24 cellular contexts compared by ENCODE assay signal in the genomic region with DNA sequence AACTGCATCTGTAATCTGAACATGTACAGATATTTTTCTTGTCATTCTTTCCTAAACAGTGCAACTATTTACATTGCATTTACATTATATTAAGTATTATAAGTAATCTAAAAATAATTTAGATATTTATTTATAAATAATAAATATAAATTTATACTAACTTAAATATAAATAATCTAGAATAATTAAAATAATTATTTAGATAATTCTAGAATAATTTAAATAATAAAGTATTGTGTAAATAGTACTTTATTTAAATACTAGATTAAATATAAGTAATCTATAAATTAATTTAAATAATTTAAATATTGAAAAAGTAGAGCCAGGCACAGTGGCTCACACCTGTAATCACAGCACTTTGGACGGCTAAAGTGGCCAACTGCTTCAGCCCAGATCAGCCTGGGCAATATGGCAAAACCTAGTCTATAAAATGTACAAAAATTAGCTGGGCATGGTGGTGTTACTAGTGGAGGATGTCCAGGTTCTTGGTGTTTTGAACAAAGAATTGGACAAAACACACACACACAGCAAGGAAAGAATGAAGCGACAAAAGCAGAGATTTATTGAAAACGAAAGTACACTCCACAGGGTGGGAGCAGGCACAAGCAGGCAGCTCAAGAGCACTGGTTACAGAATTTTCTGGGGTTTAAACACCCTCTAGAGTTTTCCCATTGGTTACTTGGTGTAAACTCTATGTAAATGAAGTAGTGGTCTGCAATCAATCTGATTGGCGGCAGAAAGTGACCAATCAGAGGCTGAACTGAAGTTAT.
"Had no signal": no experiment of that assay in that cellular context is flagged by ENCODE, and none has a peak within 500 bp of the region (broad histone marks: within the 10 kb centered on the region; RNA-seq: fewer than 3 reads in every experiment).

No MANE protein-coding gene starts in this region.

- H3K27ac ChIP-seq: ascending aorta, cardiac muscle cell, left lung, lower lobe of right lung, neural progenitor cell, right atrium auricular region, spleen, suprapubic skin, tibial artery, WERI-Rb-1 had no signal

- H3K36me3 ChIP-seq: ascending aorta, cardiac muscle cell, left lung, lower lobe of right lung, neural progenitor cell, right atrium auricular region, spleen, suprapubic skin, tibial artery, WERI-Rb-1 had no signal

- DNase-seq: activated CD4-positive, alpha-beta T cell treated with anti-CD3 and anti-CD28 coated beads, Interleukin-2, amount 50 U/mL, for 1 hour; activated CD4-positive, CD25-positive, alpha-beta regulatory T cell treated with anti-CD3 and anti-CD28 coated beads, Interleukin-2, amount 50 U/mL, for 72 hours; activated effector memory CD4-positive, alpha-beta T cell treated with Interleukin-2 at 50 U/mL for 16 hours; activated naive CD4-positive, alpha-beta T cell treated with Interleukin-2 at 50 U/mL for 16 hours; cortex of kidney; effector memory CD8-positive, alpha-beta T cell; foreskin fibroblast; left lung; lower lobe of right lung; mesenchymal stem cell; naive thymus-derived CD8-positive, alpha-beta T cell; occipital lobe; spleen; stimulated activated naive CD4-positive, alpha-beta T cell; tibial artery; WERI-Rb-1 had no signal

- H3K4me2 ChIP-seq: neural progenitor cell had no signal

- H2AFZ ChIP-seq: neural progenitor cell had no signal

- H3K27ac Mint-ChIP-seq: activated naive CD8-positive, alpha-beta T cell; brain; effector memory CD8-positive, alpha-beta T cell; naive thymus-derived CD8-positive, alpha-beta T cell; neural progenitor cell had no signal

- H3K4me3 ChIP-seq: ascending aorta, cardiac muscle cell, left lung, lower lobe of right lung, neural progenitor cell, right atrium auricular region, spleen, suprapubic skin, tibial artery had no signal

- ATAC-seq: effector memory CD8-positive, alpha-beta T cell; esophagus mucosa; left lung; lower lobe of right lung; naive thymus-derived CD8-positive, alpha-beta T cell had no signal

- H3K4me1 Mint-ChIP-seq: brain; naive thymus-derived CD8-positive, alpha-beta T cell; neural progenitor cell had no signal

- H3K9me3 ChIP-seq: ascending aorta, left lung, lower lobe of right lung, right atrium auricular region, suprapubic skin, tibial artery had no signal

- H3K27me3 Mint-ChIP-seq: activated naive CD8-positive, alpha-beta T cell; effector memory CD8-positive, alpha-beta T cell; naive thymus-derived CD8-positive, alpha-beta T cell had no signal

- H3K4me3 Mint-ChIP-seq: activated naive CD8-positive, alpha-beta T cell; brain; effector memory CD8-positive, alpha-beta T cell; naive thymus-derived CD8-positive, alpha-beta T cell; neural progenitor cell had no signal

- H3K27me3 ChIP-seq: ascending aorta, cardiac muscle cell, neural progenitor cell, right atrium auricular region, spleen, suprapubic skin, tibial artery had no signal

- H3K4me1 ChIP-seq: ascending aorta, left lung, lower lobe of right lung, neural progenitor cell, right atrium auricular region, spleen, suprapubic skin, tibial artery had no signal

- H3K9me3 Mint-ChIP-seq: naive thymus-derived CD8-positive, alpha-beta T cell; neural progenitor cell had no signal

- H3K36me3 Mint-ChIP-seq: activated naive CD8-positive, alpha-beta T cell; brain; neural progenitor cell had no signal
